27 cellular contexts compared by ENCODE assay signal in the genomic region with DNA sequence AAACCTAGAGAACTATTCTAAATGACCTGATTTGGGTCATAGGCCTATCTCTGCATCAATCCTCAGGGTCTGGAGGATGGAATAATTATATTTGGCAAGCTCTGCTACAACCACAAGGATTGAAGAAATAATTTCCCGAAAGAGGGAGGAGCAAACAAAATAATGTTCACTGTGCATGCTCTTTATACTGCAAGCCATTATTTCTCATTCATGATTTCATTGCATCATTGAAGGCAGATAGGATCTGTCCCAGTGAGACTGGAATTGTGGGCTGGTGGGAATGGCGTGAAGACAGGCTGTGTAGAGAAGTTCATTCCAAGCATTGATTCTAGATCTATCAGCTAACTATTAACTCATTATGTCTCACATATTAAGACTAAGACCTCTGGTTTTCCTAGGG. TPM values are rescaled to one million over a fixed set of nuclear protein-coding genes. Genes with fewer than 3 reads are reported as not detected.
A peak's percentile ranks its signal among the peaks of the same experiment; 100 is the strongest.
DNase-seq lines count a peak whose midpoint lies in the region; ATAC-seq and TF ChIP-seq lines count a peak whose summit lies in the region.
"Had no signal": no experiment of that assay in that cellular context is flagged by ENCODE, and none has a peak within 500 bp of the region (broad histone marks: within the 10 kb centered on the region; RNA-seq: fewer than 3 reads in every experiment).

No MANE protein-coding gene starts in this region.

- no peaks in the 10 kb centered on the region for H3K27me3 Mint-ChIP-seq in activated naive CD8-positive, alpha-beta T cell
- H3K27me3 Mint-ChIP-seq in activated naive CD8-positive, alpha-beta T cell treated with anti-CD3 and anti-CD28 coated beads for 36 hours = no peaks in the 10 kb centered on the region
- no peaks in the 10 kb centered on the region for H3K27me3 Mint-ChIP-seq in endothelial cell (ENCODE audit: unreplicated experiment)
- H3K27me3 Mint-ChIP-seq: stimulated activated naive CD8-positive, alpha-beta T cell treated with anti-CD3 and anti-CD28 coated beads, Interleukin-15, Interleukin-2, amounts not matched to agents 100 ng/mL and 50 ng/mL, for 24 hours; T-helper 17 cell had no signal

- no peaks in the 10 kb centered on the region for H3K9me3 ChIP-seq in vagina
- H3K9me3 ChIP-seq: A549, BLaER1, gastroesophageal sphincter, lower lobe of right lung, tibial nerve had no signal

- peaks cover 30% of the 10 kb centered on the region for H3K4me1 ChIP-seq in vagina

- no peak for TF ChIP-seq CTCF in fibroblast of the aortic adventitia (IDR thresholded peaks at IDR 0.05; ENCODE audit: insufficient read depth, low read length)
- no peak for TF ChIP-seq CTCF in vagina (IDR thresholded peaks at IDR 0.05)
- TF ChIP-seq CTCF in endothelial cell (IDR thresholded peaks at IDR 0.05; ENCODE audit: unreplicated experiment) = no peak

- ATAC-seq in GM18870 (IDR thresholded peaks at IDR 0.05; ENCODE audit: unreplicated experiment) = no peak
- ATAC-seq: A549; activated CD8-positive, alpha-beta memory T cell treated with anti-CD3 and anti-CD28 coated beads, Interleukin-2, amount 10 ng/mL, durations not matched to agents 7 days and 5 days; gastroesophageal sphincter; HCT116; lower lobe of right lung; PC-3; T-helper 17 cell had no signal

- H3K36me3 ChIP-seq in vagina = no peaks in the 10 kb centered on the region
- H3K36me3 ChIP-seq: BLaER1, gastroesophageal sphincter, lower lobe of right lung, tibial nerve had no signal

- no peak overlapping the region for H3K4me3 Mint-ChIP-seq in activated naive CD8-positive, alpha-beta T cell
- H3K4me3 Mint-ChIP-seq in activated naive CD8-positive, alpha-beta T cell treated with anti-CD3 and anti-CD28 coated beads for 36 hours = no peak overlapping the region
- H3K4me3 Mint-ChIP-seq in endothelial cell (ENCODE audit: unreplicated experiment) = no peak overlapping the region
- H3K4me3 Mint-ChIP-seq: activated CD8-positive, alpha-beta memory T cell treated with anti-CD3 and anti-CD28 coated beads, Interleukin-2, amount 10 ng/mL, durations not matched to agents 7 days and 5 days; activated T-helper 1 cell treated with anti-CD3 and anti-CD28 coated beads, Interleukin-12 subunit alpha, Interleukin-12 subunit beta, Interleukin-2, Interleukin-4 antibody, amounts not matched to agents 30 ng/mL and 10 ng/mL and 1 ng/mL, durations not matched to agents 14 hours and 24 hours and 36 hours; stimulated activated naive CD8-positive, alpha-beta T cell treated with anti-CD3 and anti-CD28 coated beads, Interleukin-15, Interleukin-2, amounts not matched to agents 100 ng/mL and 50 ng/mL, for 24 hours had no signal

- H3K27me3 ChIP-seq in vagina = no peaks in the 10 kb centered on the region
- H3K27me3 ChIP-seq: BLaER1, gastroesophageal sphincter, tibial nerve had no signal

- TF ChIP-seq POLR2A in vagina (IDR thresholded peaks at IDR 0.05) = no peak

- H3K27ac Mint-ChIP-seq in activated naive CD8-positive, alpha-beta T cell = peak overlapping the region; percentile 73
- H3K27ac Mint-ChIP-seq in activated naive CD8-positive, alpha-beta T cell treated with anti-CD3 and anti-CD28 coated beads for 36 hours = no peak overlapping the region
- no peak overlapping the region for H3K27ac Mint-ChIP-seq in endothelial cell (ENCODE audit: unreplicated experiment)

- H3K4me3 ChIP-seq in fibroblast of the aortic adventitia (ENCODE audit: low read depth, low read length) (no peak overlapping the region), vagina (no peak overlapping the region)
- H3K4me3 ChIP-seq: A549, BLaER1, gastroesophageal sphincter had no signal

- intact Hi-C loops in vagina (cut with DNase I) = loop anchor here (10.0 kb wide), 1 partner anchor 106 kb away; no protein-coding TSS in a partner anchor

- no peak for DNase-seq in activated naive CD8-positive, alpha-beta T cell treated with anti-CD3 and anti-CD28 coated beads for 36 hours
- DNase-seq in LHCN-M2 (ENCODE audit: low read depth) = peak; percentile 40
- DNase-seq in fibroblast of the aortic adventitia (ENCODE audit: low read depth) = peak; percentile 59
- DNase-seq in vagina (ENCODE audit: extremely low spot score in 2 of 2) = no peak
- no peak for DNase-seq in NCI-H2171 (lab: John Stamatoyannopoulos, UW)
- DNase-seq in endothelial cell (ENCODE audit: low spot score) = no peak
- DNase-seq: activated CD4-positive, alpha-beta T cell treated with anti-CD3 and anti-CD28 coated beads, Interleukin-2, amount 10 ng/mL, durations not matched to agents 24 days and 14 days; activated CD8-positive, alpha-beta memory T cell treated with anti-CD3 and anti-CD28 coated beads, Interleukin-2, amount 10 ng/mL, durations not matched to agents 7 days and 5 days; activated naive CD4-positive, alpha-beta T cell treated with anti-CD3 and anti-CD28 coated beads, Interleukin-2, amount 50 U/mL, for 16 hours; KG1; NCI-H187 treated with DMSO at 0.1 percent for 48 hours; NCI-H345; nucleus accumbens; PC-3; stimulated activated CD4-positive, alpha-beta T cell treated with anti-CD3 and anti-CD28 coated beads, Interleukin-12 subunit alpha, Interleukin-12 subunit beta, amount 100 ng/mL, for 4 hours; stimulated activated CD4-positive, alpha-beta T cell treated with anti-CD3 and anti-CD28 coated beads, Interleukin-4, amount 100 ng/mL, for 4 hours; T-helper 17 cell had no signal

- peaks cover 71% of the 10 kb centered on the region for H3K4me1 Mint-ChIP-seq in activated naive CD8-positive, alpha-beta T cell (ENCODE audit: low read depth)
- H3K4me1 Mint-ChIP-seq in activated naive CD8-positive, alpha-beta T cell treated with anti-CD3 and anti-CD28 coated beads for 36 hours = peaks cover 57% of the 10 kb centered on the region
- peaks cover 19% of the 10 kb centered on the region for H3K4me1 Mint-ChIP-seq in endothelial cell (ENCODE audit: unreplicated experiment)

- H3K9me3 Mint-ChIP-seq in activated naive CD8-positive, alpha-beta T cell (ENCODE audit: low read depth) = no peaks in the 10 kb centered on the region
- H3K9me3 Mint-ChIP-seq in activated naive CD8-positive, alpha-beta T cell treated with anti-CD3 and anti-CD28 coated beads for 36 hours = no peaks in the 10 kb centered on the region
- no peaks in the 10 kb centered on the region for H3K9me3 Mint-ChIP-seq in endothelial cell (ENCODE audit: unreplicated experiment)
- H3K9me3 Mint-ChIP-seq: activated CD4-positive, alpha-beta T cell treated with anti-CD3 and anti-CD28 coated beads, Interleukin-2, amount 10 ng/mL, durations not matched to agents 24 days and 14 days; stimulated activated naive CD8-positive, alpha-beta T cell treated with anti-CD3 and anti-CD28 coated beads, Interleukin-15, Interleukin-2, amounts not matched to agents 100 ng/mL and 50 ng/mL, for 24 hours had no signal

- no peaks in the 10 kb centered on the region for H3K36me3 Mint-ChIP-seq in activated naive CD8-positive, alpha-beta T cell
- no peaks in the 10 kb centered on the region for H3K36me3 Mint-ChIP-seq in activated naive CD8-positive, alpha-beta T cell treated with anti-CD3 and anti-CD28 coated beads for 36 hours
- no peaks in the 10 kb centered on the region for H3K36me3 Mint-ChIP-seq in endothelial cell (ENCODE audit: low read depth, unreplicated experiment)

- peak overlapping the region; percentile 57 for H3K27ac ChIP-seq in vagina
- H3K27ac ChIP-seq: A549 had no signal

RNA-seq across cellular contexts. Expression of a gene that starts 12.7 kb away (rescaled TPM):
- total RNA-seq in activated naive CD8-positive, alpha-beta T cell treated with anti-CD3 and anti-CD28 coated beads for 36 hours = 10 to 100 TPM; 70.1 to 74.0 TPM
- total RNA-seq in LHCN-M2 (2014; rRNA removed) (23.0 and 33.9 TPM in 2 replicates), fibroblast of the aortic adventitia (ENCODE audit: low replicate concordance) (44.7 and 87.4 TPM in 2 replicates), vagina (21.4 TPM), endothelial cell (ENCODE audit: unreplicated experiment) (73.0 TPM)
- polyA plus RNA-seq in LHCN-M2 (2012) = 18.0 TPM

Comparison
In these comparisons a context has a peak if more than half of its experiments do, and no peak if none do; other contexts are left out.
1. DNase-seq: peak in LHCN-M2 (single experiment) and fibroblast of the aortic adventitia (single experiment); none in activated naive CD8-positive, alpha-beta T cell treated with anti-CD3 and anti-CD28 coated beads for 36 hours (single experiment), vagina (0 of 2), NCI-H2171 (single experiment) and endothelial cell (single experiment).